ENCODE assay signal across 8 cellular contexts in the genomic region with DNA sequence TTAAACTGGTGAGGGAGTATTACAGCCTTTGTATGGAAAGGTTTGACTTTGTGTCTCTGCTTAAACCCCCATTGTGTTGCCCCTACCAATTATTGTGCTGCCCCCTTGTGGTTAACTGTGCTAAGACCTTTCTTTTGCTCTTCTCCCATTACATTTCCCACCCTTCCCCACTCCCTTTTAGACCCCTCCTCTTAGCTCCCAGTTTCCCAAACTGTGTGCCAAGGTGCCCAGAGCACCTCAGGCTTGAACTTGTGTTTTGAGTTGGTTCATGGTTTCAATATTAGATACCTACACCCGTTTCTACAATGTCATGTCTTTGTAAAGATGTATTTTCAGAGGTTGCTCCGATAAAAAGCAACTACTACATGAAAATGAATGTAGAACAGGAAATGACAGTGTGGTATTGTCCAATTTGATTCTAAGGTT. TPM values are rescaled to one million over a fixed set of nuclear protein-coding genes. Genes with fewer than 3 reads are reported as not detected.
DNase-seq lines count a peak whose midpoint lies in the region; ATAC-seq, FAIRE-seq and TF ChIP-seq lines count a peak whose summit lies in the region.

No MANE protein-coding gene starts in this region.

- H3K4me3 ChIP-seq in AG10803 (ENCODE audit: low read length) = no peak overlapping the region
- H3K4me3 ChIP-seq in effector memory CD4-positive, alpha-beta T cell (ENCODE audit: insufficient read depth, low read depth, low read length, poor library complexity, severe bottlenecking) = no peak overlapping the region
- H3K4me3 ChIP-seq in upper lobe of right lung = peak overlapping the region; percentile 28

- no peak overlapping the region for H3K4me3 Mint-ChIP-seq in naive thymus-derived CD8-positive, alpha-beta T cell

- no peak overlapping the region for H3K27ac Mint-ChIP-seq in naive thymus-derived CD8-positive, alpha-beta T cell

- no peaks in the 10 kb centered on the region for H3K27me3 Mint-ChIP-seq in naive thymus-derived CD8-positive, alpha-beta T cell

- H3K36me3 Mint-ChIP-seq in naive thymus-derived CD8-positive, alpha-beta T cell = peaks cover 8 to 18% (median 18%) of the 10 kb centered on the region in 3 donors

- no peaks in the 10 kb centered on the region for H3K27me3 ChIP-seq in effector memory CD4-positive, alpha-beta T cell (replicated peaks; ENCODE audit: control insufficient read depth, insufficient read depth, low read length, poor library complexity, severe bottlenecking)
- no peaks in the 10 kb centered on the region for H3K27me3 ChIP-seq in upper lobe of right lung

- H3K4me1 ChIP-seq in effector memory CD4-positive, alpha-beta T cell (ENCODE audit: control insufficient read depth, insufficient read depth, low read length, poor library complexity, severe bottlenecking) = peaks cover 14% of the 10 kb centered on the region
- H3K4me1 ChIP-seq in upper lobe of right lung = peaks cover 44% of the 10 kb centered on the region

- TF ChIP-seq CTCF in AG10803 (conservative IDR thresholded peaks at IDR 0.05; ENCODE audit: low read length) (peak; percentile 81), upper lobe of right lung (IDR thresholded peaks at IDR 0.05) (peak; percentile 81)

- intact Hi-C loops in upper lobe of right lung (cut with DNase I) = loop anchor here (5.0 kb wide), 2 partner anchors 226 to 609 kb away; no protein-coding TSS in a partner anchor

- DNase-seq in AG10803 (ENCODE audit: low read depth) (peak; percentile 60), GM18507 (ENCODE audit: extremely low spot score, insufficient read length, low read depth) (no peak), NCI-H2227 treated with DMSO at 0.1 percent for 48 hours (lab: John Stamatoyannopoulos, UW) (peak; percentile 67), upper lobe of right lung (no peak)
- DNase-seq in activated CD4-positive, alpha-beta T cell treated with anti-CD3 and anti-CD28 coated beads for 48 hours = peak; percentile 52
- peak; percentile 5 to 43 (median 7) for DNase-seq in effector memory CD4-positive, alpha-beta T cell
- peak; percentile 6 to 77 (median 52) for DNase-seq in naive thymus-derived CD8-positive, alpha-beta T cell

- no peaks in the 10 kb centered on the region for H3K9me3 ChIP-seq in effector memory CD4-positive, alpha-beta T cell (ENCODE audit: control insufficient read depth, low read length)
- H3K9me3 ChIP-seq in upper lobe of right lung = no peaks in the 10 kb centered on the region

- peaks cover 0 to 5% (median 0%) of the 10 kb centered on the region in 9 donors for H3K9me3 Mint-ChIP-seq in naive thymus-derived CD8-positive, alpha-beta T cell

- H3K27ac ChIP-seq in effector memory CD4-positive, alpha-beta T cell (ENCODE audit: insufficient read depth, low read length, poor library complexity, severe bottlenecking) = no peak overlapping the region
- H3K27ac ChIP-seq in upper lobe of right lung = peak overlapping the region; percentile 14

- peaks cover 13% of the 10 kb centered on the region for H3K36me3 ChIP-seq in effector memory CD4-positive, alpha-beta T cell (ENCODE audit: control insufficient read depth, insufficient read depth, low read length)
- peaks cover 25% of the 10 kb centered on the region for H3K36me3 ChIP-seq in upper lobe of right lung

- peak; percentile 89 for FAIRE-seq in GM18507 (lab: Jason Lieb, UNC)

- POLR2A ChIA-PET in naive thymus-derived CD8-positive, alpha-beta T cell (lab: Charles Lee) = no interaction called here

- no peak for ATAC-seq in naive thymus-derived CD8-positive, alpha-beta T cell
- no peak for ATAC-seq in upper lobe of right lung
- no peak for ATAC-seq in HG02678 (IDR thresholded peaks at IDR 0.05; ENCODE audit: unreplicated experiment)

- peaks cover 23 to 47% (median 34%) of the 10 kb centered on the region in 4 donors for H3K4me1 Mint-ChIP-seq in naive thymus-derived CD8-positive, alpha-beta T cell

RNA-seq across cellular contexts. Expression of a gene that starts 2.9 kb away (rescaled TPM):
- 10 to 100 TPM; 11.9 to 13.4 TPM for total RNA-seq in naive thymus-derived CD8-positive, alpha-beta T cell
- polyA plus RNA-seq in naive thymus-derived CD8-positive, alpha-beta T cell = 1 to 10 TPM; 1.9 to 4.8 (median 3.8) TPM
- 24.4 TPM for total RNA-seq in upper lobe of right lung

Comparison
In these comparisons a context has a peak if more than half of its experiments do, and no peak if none do; other contexts are left out.
1. DNase-seq: peak in AG10803 (single experiment), NCI-H2227 treated with DMSO at 0.1 percent for 48 hours (single experiment), activated CD4-positive, alpha-beta T cell treated with anti-CD3 and anti-CD28 coated beads for 48 hours (single experiment), effector memory CD4-positive, alpha-beta T cell (3 of 3) and naive thymus-derived CD8-positive, alpha-beta T cell (10 of 10); none in GM18507 (single experiment) and upper lobe of right lung (single experiment).